16 cellular contexts compared by ENCODE assay signal in genomic region chr7:157650131-157650631, GRCh38.
A peak's percentile ranks its signal among the peaks of the same experiment; 100 is the strongest.
DNase-seq lines count a peak whose midpoint lies in the region; FAIRE-seq and TF ChIP-seq lines count a peak whose summit lies in the region.
"Had no signal": no experiment of that assay in that cellular context is flagged by ENCODE, and none has a peak within 500 bp of the region (broad histone marks: within the 10 kb centered on the region; RNA-seq: fewer than 3 reads in every experiment).

No MANE protein-coding gene starts in this region.

- H3K4me1 ChIP-seq in kidney (ENCODE audit: control insufficient read depth in 1 of 2, insufficient read depth in 1 of 2, low read depth in 1 of 2, low read length in 2 of 2) (no peaks in the 10 kb centered on the region), spleen (no peaks in the 10 kb centered on the region), transverse colon (no peaks in the 10 kb centered on the region)
- H3K4me1 ChIP-seq: BE2C, Caco-2 had no signal

- no peak overlapping the region for H3K27ac Mint-ChIP-seq in CD14-positive monocyte
- H3K27ac Mint-ChIP-seq: CD8-positive, alpha-beta memory T cell had no signal

- no peak for FAIRE-seq in kidney (lab: Jason Lieb, UNC)
- FAIRE-seq: A204.1, H54 had no signal

- DNase-seq in CD14-positive monocyte (ENCODE audit: low spot score) (peak; percentile 23), H7 (peak; percentile 63), kidney (peak; percentile 68), spleen (peak; percentile 71), RPMI8226 (no peak), transverse colon (no peak), NCI-H2171 treated with DMSO at 0.1 percent for 48 hours (lab: John Stamatoyannopoulos, UW) (no peak), C1 segment of cervical spinal cord (lab: John Stamatoyannopoulos, UW) (no peak)
- DNase-seq: BE2C; Caco-2; CD8-positive, alpha-beta memory T cell; DND-41; GF-D8; GM23248 had no signal

- intact Hi-C loops in CD14-positive monocyte (cut with micrococcal nuclease) = no loop called here
- intact Hi-C loops in kidney (cut with DNase I) = no loop called here
- intact Hi-C loops in spleen (cut with DNase I; ENCODE audit: low total_unique reads) = no loop called here
- intact Hi-C loops in transverse colon (cut with DNase I; ENCODE audit: low total_unique reads) = no loop called here

- H3K9me3 Mint-ChIP-seq in CD14-positive monocyte = peaks cover 0 to 2% (median 0%) of the 10 kb centered on the region in 7 donors
- H3K9me3 Mint-ChIP-seq: CD8-positive, alpha-beta memory T cell had no signal

- 91 to 96% (median 94%) methylated on average over 18 to 25 of the region's 25 CpGs for WGBS in spleen, 5 donors
- WGBS in transverse colon (ENCODE audit: low coverage in 1 of 2), 2 donors = 92% methylated on average over 22 of the region's 25 CpGs; no CpG with 5 or more reads in 1 of the 2 donors

- H3K27me3 ChIP-seq in H7 (ENCODE audit: control insufficient read depth, insufficient read depth, low read length) = no peaks in the 10 kb centered on the region
- H3K27me3 ChIP-seq in spleen (replicated peaks in 1 of 7) = peaks cover 0 to 5% (median 0%) of the 10 kb centered on the region in 7 donors
- no peaks in the 10 kb centered on the region for H3K27me3 ChIP-seq in transverse colon
- H3K27me3 ChIP-seq: BE2C had no signal

- no peaks in the 10 kb centered on the region for H3K36me3 ChIP-seq in H7 (replicated peaks; ENCODE audit: control insufficient read depth, insufficient read depth, low read length)
- H3K36me3 ChIP-seq in kidney (ENCODE audit: control insufficient read depth in 1 of 2, insufficient read depth in 2 of 2, low read length in 2 of 2) = no peaks in the 10 kb centered on the region
- no peaks in the 10 kb centered on the region for H3K36me3 ChIP-seq in spleen
- H3K36me3 ChIP-seq in transverse colon = no peaks in the 10 kb centered on the region
- H3K36me3 ChIP-seq: BE2C had no signal

- H3K4me3 Mint-ChIP-seq in CD14-positive monocyte = no peak overlapping the region
- H3K4me3 Mint-ChIP-seq: CD8-positive, alpha-beta memory T cell had no signal

- H3K27ac ChIP-seq in kidney (ENCODE audit: low read depth in 2 of 2, low read length in 2 of 2) (no peak overlapping the region), spleen (no peak overlapping the region), transverse colon (no peak overlapping the region)
- H3K27ac ChIP-seq: GM23248 had no signal

- TF ChIP-seq EP300 in transverse colon (IDR thresholded peaks at IDR 0.05; ENCODE audit: low read depth) = no peak

- H3K9ac ChIP-seq in kidney (ENCODE audit: low read length in 2 of 2) = no peak overlapping the region
- H3K9ac ChIP-seq: GM23248 had no signal

- H3K4me3 ChIP-seq in H7 (ENCODE audit: insufficient read depth, low read depth, low read length) (no peak overlapping the region), kidney (ENCODE audit: low read length in 2 of 2) (no peak overlapping the region), spleen (no peak overlapping the region), transverse colon (no peak overlapping the region)
- H3K4me3 ChIP-seq: GM23248 had no signal

- in situ Hi-C loops in transverse colon (cut with MboI; ENCODE audit: low pct_ligation_motif_present in 1 of 4, low pct_unique_long_range_greater_than_20kb in 1 of 4, low sequenced_read_pairs in 3 of 4) = no loop called here

- TF ChIP-seq CTCF in CD14-positive monocyte (IDR thresholded peaks at IDR 0.05) (no peak), kidney (IDR thresholded peaks at IDR 0.05; ENCODE audit: borderline replicate concordance, extremely low read depth, insufficient read depth) (no peak), spleen (IDR thresholded peaks at IDR 0.05 in 8 of 11, conservative IDR thresholded peaks at IDR 0.05 in 3 of 11) (no peak), transverse colon (IDR thresholded peaks at IDR 0.05) (no peak)

- no peaks in the 10 kb centered on the region for H3K9me3 ChIP-seq in kidney (ENCODE audit: control insufficient read depth in 1 of 2, low read length in 2 of 2)
- no peaks in the 10 kb centered on the region for H3K9me3 ChIP-seq in spleen
- no peaks in the 10 kb centered on the region for H3K9me3 ChIP-seq in transverse colon
- H3K9me3 ChIP-seq: BE2C, Caco-2 had no signal

- peaks cover 0 to 4% (median 0%) of the 10 kb centered on the region in 3 donors for H3K27me3 Mint-ChIP-seq in CD14-positive monocyte (ENCODE audit: low read depth in 3 of 3)

- TF ChIP-seq POLR2A in spleen (IDR thresholded peaks at IDR 0.05) = no peak
- TF ChIP-seq POLR2A in transverse colon (IDR thresholded peaks at IDR 0.05) = no peak

- no peaks in the 10 kb centered on the region for H3K36me3 Mint-ChIP-seq in CD14-positive monocyte
- H3K36me3 Mint-ChIP-seq: CD8-positive, alpha-beta memory T cell had no signal

- no peaks in the 10 kb centered on the region for H3K4me1 Mint-ChIP-seq in CD14-positive monocyte
- H3K4me1 Mint-ChIP-seq: CD8-positive, alpha-beta memory T cell had no signal

Comparison
In these comparisons a context has a peak if more than half of its experiments do, and no peak if none do; other contexts are left out.
1. DNase-seq: peak in CD14-positive monocyte (single experiment), H7 (single experiment), kidney (single experiment) and spleen (single experiment); none in RPMI8226 (single experiment), transverse colon (single experiment), NCI-H2171 treated with DMSO at 0.1 percent for 48 hours (single experiment) and C1 segment of cervical spinal cord (0 of 14).